Comparison of ENCODE assay signal across 1 cellular context in the genomic region with DNA sequence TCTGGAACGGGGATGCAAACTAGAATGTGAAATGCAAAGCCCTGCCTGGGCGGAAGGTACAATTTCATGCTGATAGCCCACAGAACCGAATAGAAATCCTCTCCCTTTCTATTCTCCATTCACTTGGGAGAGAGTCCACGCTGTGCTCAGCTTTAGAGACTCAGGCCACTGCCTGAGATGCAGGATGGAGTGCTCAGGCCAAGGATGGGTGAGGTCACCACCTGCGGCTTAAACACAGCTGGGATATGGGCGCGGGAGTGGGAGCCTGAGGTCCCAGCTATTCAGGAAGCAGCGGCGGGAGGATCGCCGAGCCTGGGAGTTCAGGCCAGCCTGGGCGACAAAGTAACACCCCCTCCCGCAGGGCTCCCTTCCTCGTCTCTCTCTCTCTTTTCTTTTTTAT.
TF ChIP-seq lines count a peak whose summit lies in the region.

No MANE protein-coding gene starts in this region.

TF ChIP-seq in GM12878, 131 proteins besides CTCF, POLR2A, EP300 and RAD21 (continued from another document):
- no peak for TF ChIP-seq KAT2A (conservative IDR thresholded peaks at IDR 0.05; ENCODE audit: control insufficient read depth, low read depth, low read length)
- no peak for TF ChIP-seq HDGF (IDR thresholded peaks at IDR 0.05)
- no peak for TF ChIP-seq PAX8 (IDR thresholded peaks at IDR 0.05)
- no peak for TF ChIP-seq SUPT20H (IDR thresholded peaks at IDR 0.05; ENCODE audit: borderline replicate concordance, control insufficient read depth, low read depth, low read length)
- TF ChIP-seq, protein P1, sequence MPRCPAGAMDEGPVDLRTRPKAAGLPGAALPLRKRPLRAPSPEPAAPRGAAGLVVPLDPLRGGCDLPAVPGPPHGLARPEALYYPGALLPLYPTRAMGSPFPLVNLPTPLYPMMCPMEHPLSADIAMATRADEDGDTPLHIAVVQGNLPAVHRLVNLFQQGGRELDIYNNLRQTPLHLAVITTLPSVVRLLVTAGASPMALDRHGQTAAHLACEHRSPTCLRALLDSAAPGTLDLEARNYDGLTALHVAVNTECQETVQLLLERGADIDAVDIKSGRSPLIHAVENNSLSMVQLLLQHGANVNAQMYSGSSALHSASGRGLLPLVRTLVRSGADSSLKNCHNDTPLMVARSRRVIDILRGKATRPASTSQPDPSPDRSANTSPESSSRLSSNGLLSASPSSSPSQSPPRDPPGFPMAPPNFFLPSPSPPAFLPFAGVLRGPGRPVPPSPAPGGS (IDR thresholded peaks at IDR 0.05; ENCODE audit: borderline replicate concordance, insufficient read depth, low read depth, low read length, poor library complexity, severe bottlenecking): no peak
- no peak for TF ChIP-seq PML (IDR thresholded peaks at IDR 0.05; ENCODE audit: low read length)
- no peak for TF ChIP-seq MYB (IDR thresholded peaks at IDR 0.05; ENCODE audit: borderline replicate concordance, low read depth, low read length)
- TF ChIP-seq MYC (IDR thresholded peaks at IDR 0.05; ENCODE audit: insufficient read depth, insufficient read length, insufficient replicate concordance, low read length, severe bottlenecking): no peak
- TF ChIP-seq FOXK2 (IDR thresholded peaks at IDR 0.05): no peak
- TF ChIP-seq ZNF274 (IDR thresholded peaks at IDR 0.05; ENCODE audit: insufficient read depth, insufficient read length): no peak
- no peak for TF ChIP-seq LARP7 (IDR thresholded peaks at IDR 0.05)
- TF ChIP-seq SPI1 (IDR thresholded peaks at IDR 0.05; ENCODE audit: borderline replicate concordance, insufficient read depth, low read depth, low read length): no peak
- TF ChIP-seq SUZ12 (IDR thresholded peaks at IDR 0.05; ENCODE audit: unreplicated experiment): no peak
- no peak for TF ChIP-seq ZSCAN29 (IDR thresholded peaks at IDR 0.05)
TF ChIP-seq in GM12878: peak in this region for 0.
